Comparison of ENCODE assay signal across 31 cellular contexts in genomic region chr2:3661149-3661660, GRCh38. TPM values are rescaled to one million over a fixed set of nuclear protein-coding genes. Genes with fewer than 3 reads are reported as not detected.
DNase-seq lines count a peak whose midpoint lies in the region; ATAC-seq and TF ChIP-seq lines count a peak whose summit lies in the region.
"Had no signal": no experiment of that assay in that cellular context is flagged by ENCODE, and none has a peak within 500 bp of the region (broad histone marks: within the 10 kb centered on the region; RNA-seq: fewer than 3 reads in every experiment).

No MANE protein-coding gene starts in this region.

- ATAC-seq in HCT116 (0 out of 2 replicates have a peak, but pooled peaks have one; percentile 7), activated B cell treated with CpG ODN at 0.5 μM for 24 hours (ENCODE audit: low read depth) (no peak)
- no peak for ATAC-seq in stimulated activated naive CD8-positive, alpha-beta T cell treated with anti-CD3 and anti-CD28 coated beads, Interleukin-15, Interleukin-2, amounts not matched to agents 100 U/mL and 50 U/mL, for 24 hours
- ATAC-seq: activated CD8-positive, alpha-beta T cell treated with anti-CD3 and anti-CD28 coated beads for 36 hours; body of pancreas; left lung; naive thymus-derived CD8-positive, alpha-beta T cell; Right ventricle myocardium inferior; SK-N-SH treated with all-trans-retinoic acid at 6 μM for 48 hours had no signal

- no peaks in the 10 kb centered on the region for H3K79me1 ChIP-seq in mesendoderm (ENCODE audit: low read length)

- no peaks in the 10 kb centered on the region for H4K20me1 ChIP-seq in HCT116 (ENCODE audit: insufficient read depth)

- no TSS peak for BruUV-seq in HCT116 (replicated peaks; lab: Mats Ljungman, UMichigan)

- H3K36me3 Mint-ChIP-seq in activated B cell treated with CpG ODN at 0.5 μM for 24 hours (ENCODE audit: low read depth) = no peaks in the 10 kb centered on the region
- H3K36me3 Mint-ChIP-seq: CD14-positive monocyte; naive thymus-derived CD8-positive, alpha-beta T cell had no signal

- peaks cover 27% of the 10 kb centered on the region for H3K4me1 Mint-ChIP-seq in activated B cell treated with CpG ODN at 0.5 μM for 24 hours
- H3K4me1 Mint-ChIP-seq: CD14-positive monocyte had no signal

- H3K56ac ChIP-seq in mesendoderm (ENCODE audit: low read length) = no peak overlapping the region

- peaks cover 3% of the 10 kb centered on the region for H3K27me3 Mint-ChIP-seq in activated B cell treated with CpG ODN at 0.5 μM for 24 hours
- H3K27me3 Mint-ChIP-seq: activated CD8-positive, alpha-beta T cell treated with anti-CD3 and anti-CD28 coated beads for 36 hours had no signal

- H3K4ac ChIP-seq in mesendoderm (ENCODE audit: low read depth, low read length) = no peak overlapping the region

- DNase-seq in AG04449 (ENCODE audit: low read depth, low spot score) (peak; percentile 5), HCT116 (ENCODE audit: low read depth, low spot score) (no peak), activated B cell treated with CpG ODN at 0.5 μM for 24 hours (no peak), mesendoderm (peak; percentile 30), germinal center (ENCODE audit: low spot score) (no peak), MV-4-11 (lab: John Stamatoyannopoulos, UW) (no peak), HK-2 (ENCODE audit: unreplicated experiment) (no peak)
- DNase-seq in stimulated activated naive CD8-positive, alpha-beta T cell treated with anti-CD3 and anti-CD28 coated beads, Interleukin-15, Interleukin-2, amounts not matched to agents 100 U/mL and 50 U/mL, for 24 hours = no peak
- DNase-seq: ACHN; activated CD8-positive, alpha-beta T cell treated with anti-CD3 and anti-CD28 coated beads for 36 hours; activated gamma-delta T cell treated with Interleukin-2 at 50 U/mL for 16 hours; body of pancreas; DMS79; HCEC 1CT; KG1; left lung; MM.1S; NCI-H1436 treated with DMSO at 0.1 percent for 48 hours; occipital lobe; OCI-M1 had no signal

- intact Hi-C loops in HCT116 (cut with micrococcal nuclease) = no loop called here
- intact Hi-C loops in activated B cell treated with CpG ODN at 0.5 μM for 24 hours (cut with micrococcal nuclease) = no loop called here

- no peaks in the 10 kb centered on the region for H3K9me3 Mint-ChIP-seq in activated B cell treated with CpG ODN at 0.5 μM for 24 hours
- H3K9me3 Mint-ChIP-seq: activated CD8-positive, alpha-beta T cell treated with anti-CD3 and anti-CD28 coated beads for 36 hours; naive thymus-derived CD8-positive, alpha-beta T cell had no signal

- H3K36me3 ChIP-seq in HCT116 (ENCODE audit: control insufficient read depth in 1 of 2, insufficient read depth in 2 of 2, low read length in 2 of 2) (no peaks in the 10 kb centered on the region), mesendoderm (ENCODE audit: control insufficient read depth, insufficient read depth, low read length) (no peaks in the 10 kb centered on the region)
- H3K36me3 ChIP-seq: adrenal gland, left lung, tibial nerve had no signal

- H3K27ac ChIP-seq in HCT116 (ENCODE audit: low read depth, low read length) (peak overlapping the region; percentile 12), mesendoderm (ENCODE audit: low read depth, low read length) (no peak overlapping the region)
- H3K27ac ChIP-seq: body of pancreas, left lung, tibial nerve had no signal

- H2BK5ac ChIP-seq in mesendoderm (ENCODE audit: low read length) = no peak overlapping the region

- TF ChIP-seq CTCF in AG04449 (IDR thresholded peaks at IDR 0.05; ENCODE audit: insufficient read depth, low read length, missing control alignments) (no peak), HCT116 (IDR thresholded peaks at IDR 0.05 in 2 of 3, conservative IDR thresholded peaks at IDR 0.05 in 1 of 3; ENCODE audit: borderline replicate concordance in 1 of 3, insufficient read depth in 1 of 3, low read depth in 2 of 3, low read length in 2 of 3) (no peak), activated B cell treated with CpG ODN at 0.5 μM for 24 hours (IDR thresholded peaks at IDR 0.05) (no peak)

- H3K79me2 ChIP-seq in HCT116 (ENCODE audit: insufficient read depth, low read length) = no peaks in the 10 kb centered on the region
- no peaks in the 10 kb centered on the region for H3K79me2 ChIP-seq in mesendoderm (ENCODE audit: control insufficient read depth, insufficient read depth, low read length)

- TF ChIP-seq POLR2A in HCT116 (IDR thresholded peaks at IDR 0.05; ENCODE audit: borderline replicate concordance, extremely low read depth, insufficient read depth, insufficient read length) = no peak

- peak overlapping the region; percentile 50 for H3K27ac Mint-ChIP-seq in activated B cell treated with CpG ODN at 0.5 μM for 24 hours
- H3K27ac Mint-ChIP-seq: activated CD8-positive, alpha-beta T cell treated with anti-CD3 and anti-CD28 coated beads for 36 hours had no signal

- RAD21 ChIA-PET in HCT116 (lab: Charles Lee; ENCODE audit: low non-redundant PET in 1 of 2, low total read pairs in 2 of 2, uncharacterized antibody in 2 of 2, unreplicated experiment in 2 of 2) = no interaction called here

- H4K5ac ChIP-seq in mesendoderm (ENCODE audit: low read length) = no peak overlapping the region

- H3K27me3 ChIP-seq in HCT116 (ENCODE audit: insufficient read depth, low read length) = no peaks in the 10 kb centered on the region
- H3K27me3 ChIP-seq in mesendoderm (ENCODE audit: insufficient read depth, low read length, poor library complexity) = no peaks in the 10 kb centered on the region
- H3K27me3 ChIP-seq: adrenal gland, body of pancreas, left lung, tibial nerve had no signal

- no peak overlapping the region for H2BK15ac ChIP-seq in mesendoderm (replicated peaks; ENCODE audit: low read depth)

- no peak for TF ChIP-seq RAD21 in HCT116 (IDR thresholded peaks at IDR 0.05; ENCODE audit: low read depth)

- H3K9me2 ChIP-seq in HCT116 (ENCODE audit: insufficient read depth) = no peaks in the 10 kb centered on the region

- H2AFZ ChIP-seq in HCT116 (ENCODE audit: low read depth, low read length, poor library complexity, severe bottlenecking) = peak overlapping the region; percentile 14

- POLR2A ChIA-PET in AG04449 (lab: Yijun Ruan, JAX) (no interaction called here), HCT116 (lab: Charles Lee) (no interaction called here), activated B cell treated with CpG ODN at 0.5 μM for 24 hours (lab: Charles Lee) (no interaction called here)

- H4K8ac ChIP-seq in mesendoderm (ENCODE audit: low read depth, low read length) = no peak overlapping the region

- H3K4me3 ChIP-seq in AG04449 (ENCODE audit: low read depth, low read length) (no peak overlapping the region), HCT116 (replicated peaks in 1 of 2; ENCODE audit: low read depth in 1 of 2, low read length in 2 of 2) (no peak overlapping the region), mesendoderm (ENCODE audit: low read length) (no peak overlapping the region)
- H3K4me3 ChIP-seq: adrenal gland, body of pancreas, left lung, tibial nerve had no signal

- no CpG with 5 or more reads among the region's 3 CpGs for WGBS in mesendoderm (ENCODE audit: extremely low coverage, insufficient coverage, low lambda C conversion rate)

- peak overlapping the region; percentile 43 for H3K4me2 ChIP-seq in HCT116 (ENCODE audit: low read length)
- H3K4me2 ChIP-seq in mesendoderm (ENCODE audit: low read length) = no peak overlapping the region

- CTCF ChIA-PET in AG04449 (lab: Yijun Ruan, JAX) (interaction anchor here (1.9 kb wide), 1 partner anchor 9 kb away, joined by 13 read pairs; no protein-coding TSS in a partner anchor), HCT116 (lab: Charles Lee) (interaction anchor here (1.2 kb wide), 1 partner anchor 119 kb away, joined by 4 read pairs; no protein-coding TSS in a partner anchor), activated B cell treated with CpG ODN at 0.5 μM for 24 hours (lab: Charles Lee) (interaction anchor here (0.7 to 1.5 kb wide), 2 partner anchors 9 to 238 kb away, joined by 3 to 6 read pairs; no protein-coding TSS in a partner anchor)

- no peak overlapping the region for H3K23ac ChIP-seq in mesendoderm (ENCODE audit: low read length)

- no peak overlapping the region for H3K18ac ChIP-seq in mesendoderm (ENCODE audit: low read length)

- no peak overlapping the region for H3K4me3 Mint-ChIP-seq in activated B cell treated with CpG ODN at 0.5 μM for 24 hours
- H3K4me3 Mint-ChIP-seq: activated CD8-positive, alpha-beta T cell treated with anti-CD3 and anti-CD28 coated beads for 36 hours; CD14-positive monocyte; naive thymus-derived CD8-positive, alpha-beta T cell had no signal

- H3K9me3 ChIP-seq in HCT116 (ENCODE audit: control insufficient read depth in 1 of 2, insufficient read depth in 1 of 2, low read depth in 1 of 2, low read length in 2 of 2) = no peaks in the 10 kb centered on the region
- H3K9me3 ChIP-seq: adrenal gland, body of pancreas, left lung, tibial nerve had no signal

- H2AK5ac ChIP-seq in mesendoderm (ENCODE audit: low read length) = peak overlapping the region; percentile 77

- no peak overlapping the region for H2BK120ac ChIP-seq in mesendoderm (ENCODE audit: low read depth, low read length)

- H3K4me1 ChIP-seq in HCT116 (ENCODE audit: control insufficient read depth in 1 of 2, insufficient read depth in 2 of 2, low read length in 2 of 2) (peaks cover 16 to 39% of the 10 kb centered on the region in 2 experiments), mesendoderm (ENCODE audit: control insufficient read depth, low read depth, low read length) (no peaks in the 10 kb centered on the region)
- H3K4me1 ChIP-seq: body of pancreas, left lung had no signal

- H3K9ac ChIP-seq in HCT116 (ENCODE audit: low read length) (peak overlapping the region; percentile 1; the same call in 1 of the 2 replicates), mesendoderm (ENCODE audit: low read length) (no peak overlapping the region)

TF ChIP-seq in HCT116, 20 proteins besides CTCF, POLR2A, EP300 and RAD21 (continues in another document):
- no peak for TF ChIP-seq CBX3 (IDR thresholded peaks at IDR 0.05; ENCODE audit: low read depth)
- TF ChIP-seq CEBPB (IDR thresholded peaks at IDR 0.05; ENCODE audit: low read depth) = no peak

RNA-seq across cellular contexts. Expression of gene ALLC, which starts 3.2 kb away (rescaled TPM):
- total RNA-seq in HCT116 (2021; ENCODE audit: unreplicated experiment) = not detected
- polyA plus RNA-seq in HCT116 (2012) = not detected in 2 replicates
- not detected in 2 replicates for total RNA-seq in activated B cell treated with CpG ODN at 0.5 μM for 24 hours
- not detected for polyA plus RNA-seq in mesendoderm (2013, experiment 1 of 2)
- not detected for polyA plus RNA-seq in mesendoderm (2013, experiment 2 of 2)
- total RNA-seq: activated CD8-positive, alpha-beta T cell treated with anti-CD3 and anti-CD28 coated beads for 36 hours; body of pancreas; cerebellum; endothelial cell of umbilical vein; left lung; naive thymus-derived CD8-positive, alpha-beta T cell; NCI-H460; occipital lobe; Right ventricle myocardium inferior; skeletal muscle tissue; T-helper 2 cell treated with Interferon-gamma antibody and Interleukin-4, amounts not matched to agents 100 ng/mL and 5 ng/mL, for 36 hours had no signal
- polyA plus RNA-seq: CD14-positive monocyte; endothelial cell of umbilical vein; naive thymus-derived CD8-positive, alpha-beta T cell had no signal

RNA-seq across cellular contexts. Expression of gene DCDC2C, which starts 42.2 kb away (rescaled TPM):
- total RNA-seq in HCT116 (2021; ENCODE audit: unreplicated experiment) (not detected), activated B cell treated with CpG ODN at 0.5 μM for 24 hours (not detected in 2 replicates)
- not detected in 2 replicates for polyA plus RNA-seq in HCT116 (2012)
- polyA plus RNA-seq in mesendoderm (2013, experiment 1 of 2) = 0.10 TPM
- not detected for polyA plus RNA-seq in mesendoderm (2013, experiment 2 of 2)
- total RNA-seq: activated CD8-positive, alpha-beta T cell treated with anti-CD3 and anti-CD28 coated beads for 36 hours; body of pancreas; cerebellum; endothelial cell of umbilical vein; left lung; naive thymus-derived CD8-positive, alpha-beta T cell; NCI-H460; Right ventricle myocardium inferior; skeletal muscle tissue; T-helper 2 cell treated with Interferon-gamma antibody and Interleukin-4, amounts not matched to agents 100 ng/mL and 5 ng/mL, for 36 hours had no signal
- polyA plus RNA-seq: CD14-positive monocyte; endothelial cell of umbilical vein; naive thymus-derived CD8-positive, alpha-beta T cell had no signal

Comparison
In these comparisons a context has a peak if more than half of its experiments do, and no peak if none do; other contexts are left out.
1. DNase-seq: peak in AG04449 (single experiment) and mesendoderm (single experiment); none in HCT116 (single experiment), activated B cell treated with CpG ODN at 0.5 μM for 24 hours (single experiment), germinal center (single experiment), MV-4-11 (single experiment), stimulated activated naive CD8-positive, alpha-beta T cell treated with anti-CD3 and anti-CD28 coated beads, Interleukin-15, Interleukin-2, amounts not matched to agents 100 U/mL and 50 U/mL, for 24 hours (single experiment) and HK-2 (single experiment).